9 cellular contexts compared by ENCODE assay signal in genomic region chr6:134640229-134640628, GRCh38.
DNase-seq lines count a peak whose midpoint lies in the region; ATAC-seq and TF ChIP-seq lines count a peak whose summit lies in the region.
"Had no signal": no experiment of that assay in that cellular context is flagged by ENCODE, and none has a peak within 500 bp of the region (broad histone marks: within the 10 kb centered on the region; RNA-seq: fewer than 3 reads in every experiment).

No MANE protein-coding gene starts in this region.

- no peak overlapping the region for H3K4me3 Mint-ChIP-seq in MCF 10A (ENCODE audit: unreplicated experiment)
- H3K4me3 Mint-ChIP-seq: CD8-positive, alpha-beta T cell had no signal

- no peak overlapping the region for H3K23ac ChIP-seq in mesenchymal stem cell (ENCODE audit: low read length in 2 of 2)

- no peak overlapping the region for H2BK12ac ChIP-seq in mesenchymal stem cell (ENCODE audit: low read length in 2 of 2)

- POLR2A ChIA-PET in MCF 10A (lab: Yijun Ruan, JAX) = interaction anchor here (0.6 to 5.9 kb wide), 20 partner anchors 12 to 473 kb away, joined by 3 to 90 read pairs (median 5); no protein-coding TSS in a partner anchor

- DNase-seq in MCF 10A (ENCODE audit: unreplicated experiment) = no peak
- DNase-seq in breast epithelium (ENCODE audit: low spot score in 2 of 2) = no peak
- DNase-seq in caudate nucleus (lab: John Stamatoyannopoulos, UW) = no peak
- DNase-seq in mesenchymal stem cell = no peak
- DNase-seq in NCI-H1092 treated with DMSO at 0.1 percent for 48 hours (lab: John Stamatoyannopoulos, UW) = no peak

- peak overlapping the region; percentile 20 for H2AK5ac ChIP-seq in mesenchymal stem cell (ENCODE audit: low read length, severe bottlenecking)

- H3K27ac Mint-ChIP-seq in MCF 10A (ENCODE audit: low read depth, unreplicated experiment) = peak overlapping the region; percentile 81
- H3K27ac Mint-ChIP-seq: CD8-positive, alpha-beta T cell had no signal

- H3K4me1 Mint-ChIP-seq in MCF 10A (ENCODE audit: insufficient read depth, unreplicated experiment) = peaks cover 25% of the 10 kb centered on the region

- H3K4me3 ChIP-seq in breast epithelium = no peak overlapping the region
- no peak overlapping the region for H3K4me3 ChIP-seq in mesenchymal stem cell (ENCODE audit: insufficient read depth in 1 of 2, low read depth in 1 of 2, low read length in 2 of 2)

- no peaks in the 10 kb centered on the region for H3K27me3 Mint-ChIP-seq in MCF 10A (ENCODE audit: insufficient read depth, unreplicated experiment)

- WGBS in mesenchymal stem cell = 93% methylated on average over 4 of the region's 4 CpGs

- ATAC-seq in GM19351 (IDR thresholded peaks at IDR 0.05; ENCODE audit: unreplicated experiment) (no peak), GM19324 (IDR thresholded peaks at IDR 0.05; ENCODE audit: low FRiP score, unreplicated experiment) (no peak)

- H3K18ac ChIP-seq in mesenchymal stem cell (ENCODE audit: low read depth in 1 of 2, low read length in 2 of 2) = no peak overlapping the region

- H3K27ac ChIP-seq in breast epithelium (no peak overlapping the region), caudate nucleus (ENCODE audit: low read depth, low read length) (peak overlapping the region; percentile 79), mesenchymal stem cell (ENCODE audit: low read length, poor library complexity, severe bottlenecking) (no peak overlapping the region), temporal lobe (ENCODE audit: low read depth, low read length) (peak overlapping the region; percentile 60)

- H3K4ac ChIP-seq in mesenchymal stem cell (ENCODE audit: low read depth in 1 of 2, low read length in 2 of 2) = no peak overlapping the region

- TF ChIP-seq POLR2A in breast epithelium (IDR thresholded peaks at IDR 0.05) = no peak

- H3K9me3 Mint-ChIP-seq in MCF 10A (ENCODE audit: unreplicated experiment) = no peaks in the 10 kb centered on the region
- H3K9me3 Mint-ChIP-seq: CD8-positive, alpha-beta T cell had no signal

- BruUV-seq in MCF 10A (replicated peaks; lab: Mats Ljungman, UMichigan) = no TSS peak

- no peaks in the 10 kb centered on the region for H3K9me3 ChIP-seq in breast epithelium
- H3K9me3 ChIP-seq in mesenchymal stem cell (ENCODE audit: control insufficient read depth, low read length) = no peaks in the 10 kb centered on the region

- H4K8ac ChIP-seq in mesenchymal stem cell (ENCODE audit: low read length) = no peak overlapping the region

- CTCF ChIA-PET in MCF 10A (lab: Yijun Ruan, JAX) = interaction anchor here (0.5 to 3.0 kb wide), 43 partner anchors 12 to 516 kb away, joined by 3 to 46 read pairs (median 4); no protein-coding TSS in a partner anchor

- H2BK120ac ChIP-seq in mesenchymal stem cell (ENCODE audit: low read depth, low read length) = no peak overlapping the region

- no peak overlapping the region for H4K91ac ChIP-seq in mesenchymal stem cell (ENCODE audit: low read length)

- H3K14ac ChIP-seq in mesenchymal stem cell (ENCODE audit: low read length in 2 of 2) = no peak overlapping the region

- no peak overlapping the region for H2AFZ ChIP-seq in mesenchymal stem cell (ENCODE audit: low read depth, low read length)

- H3K36me3 Mint-ChIP-seq in MCF 10A (ENCODE audit: insufficient read depth, unreplicated experiment) = no peaks in the 10 kb centered on the region
- H3K36me3 Mint-ChIP-seq: CD8-positive, alpha-beta T cell had no signal

- no peaks in the 10 kb centered on the region for H3K79me1 ChIP-seq in mesenchymal stem cell (replicated peaks; ENCODE audit: low read length, poor library complexity, severe bottlenecking)

- TF ChIP-seq CTCF in MCF 10A (IDR thresholded peaks at IDR 0.05; ENCODE audit: unreplicated experiment) (no peak), breast epithelium (IDR thresholded peaks at IDR 0.05) (no peak)

- no peak overlapping the region for H3K9ac ChIP-seq in mesenchymal stem cell (ENCODE audit: low read length)

- H3K27me3 ChIP-seq in breast epithelium = no peaks in the 10 kb centered on the region
- H3K27me3 ChIP-seq in mesenchymal stem cell (ENCODE audit: control insufficient read depth in 1 of 2, insufficient read depth in 1 of 2, low read length in 2 of 2) = no peaks in the 10 kb centered on the region

- H3K36me3 ChIP-seq in breast epithelium (no peaks in the 10 kb centered on the region), mesenchymal stem cell (ENCODE audit: control insufficient read depth in 1 of 2, insufficient read depth in 2 of 2, low read depth in 1 of 2, low read length in 2 of 2) (no peaks in the 10 kb centered on the region)

- H3K4me1 ChIP-seq in breast epithelium (no peaks in the 10 kb centered on the region), mesenchymal stem cell (ENCODE audit: control insufficient read depth, insufficient read depth, low read depth, low read length) (peaks cover 8% of the 10 kb centered on the region)

- no peak overlapping the region for H2BK15ac ChIP-seq in mesenchymal stem cell (ENCODE audit: low read depth, poor library complexity, severe bottlenecking)

- no peak overlapping the region for H2BK5ac ChIP-seq in mesenchymal stem cell (ENCODE audit: low read depth, low read length, poor library complexity, severe bottlenecking)

- H3K4me2 ChIP-seq in mesenchymal stem cell (ENCODE audit: low read length, poor library complexity, severe bottlenecking) = no peak overlapping the region

- intact Hi-C loops in MCF 10A (cut with micrococcal nuclease) (loop anchor here (5.0 kb wide), 1 partner anchor 242 kb away; no protein-coding TSS in a partner anchor), breast epithelium (cut with DNase I; ENCODE audit: low total_unique reads) (no loop called here)

Comparison
In these comparisons a context has a peak if more than half of its experiments do, and no peak if none do; other contexts are left out.
1. H3K27ac ChIP-seq: peak in caudate nucleus (single experiment) and temporal lobe (single experiment); none in breast epithelium (0 of 2) and mesenchymal stem cell (single experiment).